Comparison of ENCODE assay signal across 18 cellular contexts in the genomic region with DNA sequence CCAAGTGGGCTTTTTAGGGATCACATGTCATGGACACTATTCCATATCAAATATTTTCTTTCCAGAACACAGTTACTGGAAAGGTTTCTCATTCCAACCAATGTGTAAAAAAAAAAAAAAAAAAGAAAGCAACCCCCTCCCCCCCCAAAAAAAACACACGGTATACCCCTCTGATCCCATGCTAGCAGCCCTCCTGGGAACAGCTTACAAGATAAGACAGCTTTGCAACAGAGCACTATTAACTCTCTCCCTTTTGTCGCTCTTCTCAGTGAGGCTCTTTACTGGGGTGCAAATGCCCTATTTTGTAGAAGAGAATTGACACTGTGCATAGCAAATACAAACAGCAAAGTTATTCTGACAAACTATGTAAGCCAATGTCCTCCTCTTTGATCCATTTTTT.
"Had no signal": no experiment of that assay in that cellular context is flagged by ENCODE, and none has a peak within 500 bp of the region (broad histone marks: within the 10 kb centered on the region; RNA-seq: fewer than 3 reads in every experiment).

No MANE protein-coding gene starts in this region.

- ATAC-seq: activated T-helper 17 cell treated with anti-CD3 and anti-CD28 coated beads, Interleukin-2, amount 50 U/mL, for 72 hours; stimulated activated naive CD8-positive, alpha-beta T cell treated with anti-CD3 and anti-CD28 coated beads, Interleukin-15, Interleukin-2, amounts not matched to agents 100 U/mL and 50 U/mL, for 24 hours; T-helper 17 cell had no signal

- H3K27ac Mint-ChIP-seq: activated B cell treated with CpG ODN at 0.5 μM for 24 hours; activated CD4-positive, alpha-beta T cell treated with anti-CD3 and anti-CD28 coated beads, Interleukin-2, amount 10 ng/mL, durations not matched to agents 24 days and 14 days; activated naive CD4-positive, alpha-beta T cell treated with anti-CD3 and anti-CD28 coated beads for 36 hours; activated T-helper 17 cell treated with anti-CD3 and anti-CD28 coated beads, Interleukin-2, amount 50 U/mL, for 72 hours; T-helper 17 cell had no signal

- FAIRE-seq: islet of Langerhans, TTC549 had no signal

- H3K9me3 ChIP-seq: esophagus muscularis mucosa, neutrophil, prostate gland, sigmoid colon, uterus had no signal

- H3K4me1 ChIP-seq: foreskin keratinocyte, prostate gland, sigmoid colon had no signal

- H3K36me3 ChIP-seq: esophagus muscularis mucosa, neutrophil, prostate gland, sigmoid colon, uterus had no signal

- H3K27me3 Mint-ChIP-seq: activated T-helper 17 cell treated with anti-CD3 and anti-CD28 coated beads, Interleukin-2, amount 50 U/mL, for 72 hours; T-helper 17 cell had no signal

- H3K4me3 Mint-ChIP-seq: activated B cell treated with CpG ODN at 0.5 μM for 24 hours; activated CD4-positive, alpha-beta T cell treated with anti-CD3 and anti-CD28 coated beads, Interleukin-2, amount 10 ng/mL, durations not matched to agents 24 days and 14 days; activated naive CD4-positive, alpha-beta T cell treated with anti-CD3 and anti-CD28 coated beads for 36 hours; activated T-helper 17 cell treated with anti-CD3 and anti-CD28 coated beads, Interleukin-2, amount 50 U/mL, for 72 hours; T-helper 17 cell had no signal

- H3K27me3 ChIP-seq: esophagus muscularis mucosa, neutrophil, sigmoid colon, uterus had no signal

- H3K9me3 Mint-ChIP-seq: activated B cell treated with CpG ODN at 0.5 μM for 24 hours; activated CD4-positive, alpha-beta T cell treated with anti-CD3 and anti-CD28 coated beads, Interleukin-2, amount 10 ng/mL, durations not matched to agents 24 days and 14 days; activated naive CD4-positive, alpha-beta T cell treated with anti-CD3 and anti-CD28 coated beads for 36 hours; activated T-helper 17 cell treated with anti-CD3 and anti-CD28 coated beads, Interleukin-2, amount 50 U/mL, for 72 hours had no signal

- H3K4me1 Mint-ChIP-seq: activated B cell treated with CpG ODN at 0.5 μM for 24 hours; activated CD4-positive, alpha-beta T cell treated with anti-CD3 and anti-CD28 coated beads, Interleukin-2, amount 10 ng/mL, durations not matched to agents 24 days and 14 days; activated T-helper 17 cell treated with anti-CD3 and anti-CD28 coated beads, Interleukin-2, amount 50 U/mL, for 72 hours; T-helper 17 cell had no signal

- DNase-seq: activated B cell treated with CpG ODN at 0.5 μM for 24 hours; activated CD4-positive, alpha-beta T cell treated with anti-CD3 and anti-CD28 coated beads, Interleukin-2, amount 10 ng/mL, durations not matched to agents 24 days and 14 days; activated CD8-positive, alpha-beta memory T cell treated with anti-CD3 and anti-CD28 coated beads for 24 hours; activated naive CD4-positive, alpha-beta T cell treated with anti-CD3 and anti-CD28 coated beads for 36 hours; head of caudate nucleus; sigmoid colon; stimulated activated CD4-positive, alpha-beta T cell treated with anti-CD3 and anti-CD28 coated beads, Interleukin-4, amount 100 ng/mL, for 1 hour; stimulated activated CD8-positive, alpha-beta memory T cell treated with anti-CD3 and anti-CD28 coated beads, Interleukin-4, amount 100 ng/mL, for 48 hours; stimulated activated naive CD8-positive, alpha-beta T cell treated with anti-CD3 and anti-CD28 coated beads, Interleukin-15, Interleukin-2, amounts not matched to agents 100 U/mL and 50 U/mL, for 24 hours; T-helper 17 cell; uterus had no signal

- H3K4me3 ChIP-seq: esophagus muscularis mucosa, prostate gland, sigmoid colon, uterus had no signal

- H3K27ac ChIP-seq: esophagus muscularis mucosa, foreskin keratinocyte, neutrophil, prostate gland, sigmoid colon had no signal
